1 cellular context compared by ENCODE assay signal in the genomic region with DNA sequence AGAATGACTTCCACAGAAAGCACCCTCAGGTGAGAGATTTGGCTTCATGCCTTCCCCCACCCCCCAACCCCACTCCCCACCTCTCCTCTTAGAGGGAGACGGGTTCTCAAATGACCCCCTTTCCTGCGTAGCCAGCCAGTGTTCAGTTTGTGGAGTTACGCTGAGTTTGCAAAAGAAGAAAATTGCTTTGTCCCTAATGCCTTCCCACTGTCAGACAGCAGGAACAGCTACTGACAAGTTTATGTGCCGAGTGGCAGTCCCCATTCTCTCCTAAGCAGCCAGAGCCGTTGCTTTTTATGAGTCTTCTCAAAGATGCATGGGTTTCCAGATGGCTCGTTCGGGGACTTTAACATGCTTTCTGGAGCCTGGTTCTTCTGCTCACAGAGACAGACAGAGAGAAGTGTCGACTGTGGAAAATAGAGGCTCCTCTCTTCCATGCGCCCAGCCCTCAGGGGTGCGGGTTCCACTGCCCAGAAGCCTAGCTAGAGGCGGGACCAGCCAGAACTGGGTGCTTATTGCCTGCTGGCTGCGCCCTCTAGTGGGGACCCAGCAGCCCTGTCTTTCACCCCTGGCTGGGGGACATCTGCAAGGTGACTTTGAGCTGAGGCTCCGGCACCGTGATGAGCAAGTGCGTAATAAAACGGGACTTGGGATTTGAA.
A peak's percentile ranks its signal among the peaks of the same experiment; 100 is the strongest.
TF ChIP-seq lines count a peak whose summit lies in the region.

No MANE protein-coding gene starts in this region.

TF ChIP-seq in K562, 482 proteins besides CTCF, POLR2A, EP300 and RAD21 (continued from another document and continues in another):
- TF ChIP-seq, protein P1, sequence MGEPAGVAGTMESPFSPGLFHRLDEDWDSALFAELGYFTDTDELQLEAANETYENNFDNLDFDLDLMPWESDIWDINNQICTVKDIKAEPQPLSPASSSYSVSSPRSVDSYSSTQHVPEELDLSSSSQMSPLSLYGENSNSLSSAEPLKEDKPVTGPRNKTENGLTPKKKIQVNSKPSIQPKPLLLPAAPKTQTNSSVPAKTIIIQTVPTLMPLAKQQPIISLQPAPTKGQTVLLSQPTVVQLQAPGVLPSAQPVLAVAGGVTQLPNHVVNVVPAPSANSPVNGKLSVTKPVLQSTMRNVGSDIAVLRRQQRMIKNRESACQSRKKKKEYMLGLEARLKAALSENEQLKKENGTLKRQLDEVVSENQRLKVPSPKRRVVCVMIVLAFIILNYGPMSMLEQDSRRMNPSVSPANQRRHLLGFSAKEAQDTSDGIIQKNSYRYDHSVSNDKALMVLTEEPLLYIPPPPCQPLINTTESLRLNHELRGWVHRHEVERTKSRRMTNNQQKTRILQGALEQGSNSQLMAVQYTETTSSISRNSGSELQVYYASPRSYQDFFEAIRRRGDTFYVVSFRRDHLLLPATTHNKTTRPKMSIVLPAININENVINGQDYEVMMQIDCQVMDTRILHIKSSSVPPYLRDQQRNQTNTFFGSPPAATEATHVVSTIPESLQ (CRISPR knock-in tag; IDR thresholded peaks at IDR 0.05): no peak
- TF ChIP-seq ELF2 (CRISPR knock-in tag; IDR thresholded peaks at IDR 0.05): no peak
- TF ChIP-seq, protein P2, sequence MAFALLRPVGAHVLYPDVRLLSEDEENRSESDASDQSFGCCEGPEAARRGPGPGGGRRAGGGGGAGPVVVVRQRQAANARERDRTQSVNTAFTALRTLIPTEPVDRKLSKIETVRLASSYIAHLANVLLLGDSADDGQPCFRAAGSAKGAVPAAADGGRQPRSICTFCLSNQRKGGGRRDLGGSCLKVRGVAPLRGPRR (CRISPR knock-in tag; IDR thresholded peaks at IDR 0.05): no peak
- no peak for TF ChIP-seq CBX3 (IDR thresholded peaks at IDR 0.05; ENCODE audit: borderline replicate concordance in 1 of 2, low read length in 2 of 2)
- no peak for TF ChIP-seq ZBTB43 (CRISPR knock-in tag; IDR thresholded peaks at IDR 0.05)
- peak; percentile 24; the same call in 1 of the 2 replicates for TF ChIP-seq CREM (IDR thresholded peaks at IDR 0.05; ENCODE audit: low read depth)
- no peak for TF ChIP-seq TCF7L2 (IDR thresholded peaks at IDR 0.05; ENCODE audit: low read depth, low read length)
- TF ChIP-seq TRIM25 (IDR thresholded peaks at IDR 0.05; ENCODE audit: borderline replicate concordance): no peak
- no peak for TF ChIP-seq ZBTB11 (CRISPR knock-in tag; IDR thresholded peaks at IDR 0.05)
- TF ChIP-seq MNT (conservative IDR thresholded peaks at IDR 0.05): no peak
- peak; percentile 14; the same call in 1 of the 2 replicates for TF ChIP-seq C11orf30 (IDR thresholded peaks at IDR 0.05; ENCODE audit: low read depth)
- no peak for TF ChIP-seq ZNF695 (CRISPR knock-in tag; IDR thresholded peaks at IDR 0.05)
- no peak for TF ChIP-seq ZNF146 (CRISPR knock-in tag; IDR thresholded peaks at IDR 0.05; ENCODE audit: unreplicated experiment)
- no peak for TF ChIP-seq ADNP (tag; IDR thresholded peaks at IDR 0.05)
- TF ChIP-seq, protein P3, sequence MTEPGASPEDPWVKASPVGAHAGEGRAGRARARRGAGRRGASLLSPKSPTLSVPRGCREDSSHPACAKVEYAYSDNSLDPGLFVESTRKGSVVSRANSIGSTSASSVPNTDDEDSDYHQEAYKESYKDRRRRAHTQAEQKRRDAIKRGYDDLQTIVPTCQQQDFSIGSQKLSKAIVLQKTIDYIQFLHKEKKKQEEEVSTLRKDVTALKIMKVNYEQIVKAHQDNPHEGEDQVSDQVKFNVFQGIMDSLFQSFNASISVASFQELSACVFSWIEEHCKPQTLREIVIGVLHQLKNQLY (CRISPR knock-in tag; conservative IDR thresholded peaks at IDR 0.05): no peak
- no peak for TF ChIP-seq PHB2 (IDR thresholded peaks at IDR 0.05; ENCODE audit: low read depth)
- TF ChIP-seq, protein P4, sequence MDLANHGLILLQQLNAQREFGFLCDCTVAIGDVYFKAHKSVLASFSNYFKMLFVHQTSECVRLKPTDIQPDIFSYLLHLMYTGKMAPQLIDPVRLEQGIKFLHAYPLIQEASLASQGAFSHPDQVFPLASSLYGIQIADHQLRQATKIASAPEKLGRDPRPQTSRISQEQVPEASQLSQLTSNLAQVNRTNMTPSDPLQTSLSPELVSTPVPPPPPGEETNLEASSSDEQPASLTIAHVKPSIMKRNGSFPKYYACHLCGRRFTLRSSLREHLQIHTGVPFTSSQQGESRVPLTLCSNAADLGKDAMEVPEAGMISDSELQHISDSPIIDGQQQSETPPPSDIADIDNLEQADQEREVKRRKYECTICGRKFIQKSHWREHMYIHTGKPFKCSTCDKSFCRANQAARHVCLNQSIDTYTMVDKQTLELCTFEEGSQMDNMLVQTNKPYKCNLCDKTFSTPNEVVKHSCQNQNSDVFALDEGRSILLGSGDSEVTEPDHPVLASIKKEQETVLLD (IDR thresholded peaks at IDR 0.05): no peak
- no peak for TF ChIP-seq MED1 (CRISPR knock-in tag; IDR thresholded peaks at IDR 0.05; ENCODE audit: borderline replicate concordance)
- TF ChIP-seq SMC3 (conservative IDR thresholded peaks at IDR 0.05; ENCODE audit: insufficient read depth, low read depth, low read length): peak; percentile 81
- no peak for TF ChIP-seq ZFP36 (IDR thresholded peaks at IDR 0.05; ENCODE audit: low read depth, low read length, partially characterized antibody)
- TF ChIP-seq ZEB2 (IDR thresholded peaks at IDR 0.05): no peak
- TF ChIP-seq POLR2AphosphoS5 (IDR thresholded peaks at IDR 0.05; ENCODE audit: control insufficient read depth, insufficient read depth, low read depth, low read length): no peak
- no peak for TF ChIP-seq ETS1 (conservative IDR thresholded peaks at IDR 0.05; ENCODE audit: control insufficient read depth, low read depth, low read length)
- TF ChIP-seq HDAC6 (IDR thresholded peaks at IDR 0.05; ENCODE audit: low read depth, low read length): no peak
- no peak for TF ChIP-seq ZZZ3 (IDR thresholded peaks at IDR 0.05)
- no peak for TF ChIP-seq GMEB1 (CRISPR knock-in tag; IDR thresholded peaks at IDR 0.05)
- 0 out of 2 replicates have a peak, but pooled peaks have one; percentile 16 for TF ChIP-seq NR2C1 (IDR thresholded peaks at IDR 0.05)
- TF ChIP-seq NR2C1 (tag; IDR thresholded peaks at IDR 0.05): no peak
- TF ChIP-seq CHD2 (IDR thresholded peaks at IDR 0.05; ENCODE audit: low read depth, low read length): no peak
- TF ChIP-seq EWSR1 (IDR thresholded peaks at IDR 0.05; ENCODE audit: borderline replicate concordance, low read depth, partially characterized antibody): no peak
- TF ChIP-seq BMI1 (IDR thresholded peaks at IDR 0.05; ENCODE audit: low read length): no peak
- no peak for TF ChIP-seq GATAD2A (IDR thresholded peaks at IDR 0.05)
- TF ChIP-seq SAP30 (IDR thresholded peaks at IDR 0.05; ENCODE audit: borderline replicate concordance, insufficient read depth, low read depth, low read length, poor library complexity, severe bottlenecking): no peak
- no peak for TF ChIP-seq HMG20B (CRISPR knock-in tag; IDR thresholded peaks at IDR 0.05)
- no peak for TF ChIP-seq ZNF444 (CRISPR knock-in tag; IDR thresholded peaks at IDR 0.05)
- no peak for TF ChIP-seq E2F1 (CRISPR knock-in tag; IDR thresholded peaks at IDR 0.05)
- TF ChIP-seq ZNF696 (CRISPR knock-in tag; conservative IDR thresholded peaks at IDR 0.05): no peak
- peak; percentile 78 for TF ChIP-seq STAG1 (CRISPR knock-in tag; IDR thresholded peaks at IDR 0.05; ENCODE audit: borderline replicate concordance)
- no peak for TF ChIP-seq TAF9B (IDR thresholded peaks at IDR 0.05; ENCODE audit: partially characterized antibody)
- no peak for TF ChIP-seq ARID2 (IDR thresholded peaks at IDR 0.05)
- TF ChIP-seq MAFG (tag; conservative IDR thresholded peaks at IDR 0.05): 0 out of 2 replicates have a peak, but pooled peaks have one; percentile 7
- TF ChIP-seq ZNF408 (CRISPR knock-in tag; IDR thresholded peaks at IDR 0.05; ENCODE audit: low read depth): no peak
- TF ChIP-seq SETDB1 (IDR thresholded peaks at IDR 0.05; ENCODE audit: low read length): no peak
- peak in 1 of 2 experiments; percentile 79; a peak in 2 of 4 replicates for TF ChIP-seq MAZ (CRISPR knock-in tag; conservative IDR thresholded peaks at IDR 0.05 in 1 of 2, IDR thresholded peaks at IDR 0.05 in 1 of 2)
- no peak for TF ChIP-seq TRIM28 (IDR thresholded peaks at IDR 0.05)
- TF ChIP-seq ETV5 (CRISPR knock-in tag; IDR thresholded peaks at IDR 0.05; ENCODE audit: low read depth): no peak
- TF ChIP-seq DDX20 (tag; IDR thresholded peaks at IDR 0.05; ENCODE audit: low read depth): no peak
- no peak for TF ChIP-seq FOXP1 (CRISPR knock-in tag; IDR thresholded peaks at IDR 0.05)
